1 cellular context compared by ENCODE assay signal in the genomic region with DNA sequence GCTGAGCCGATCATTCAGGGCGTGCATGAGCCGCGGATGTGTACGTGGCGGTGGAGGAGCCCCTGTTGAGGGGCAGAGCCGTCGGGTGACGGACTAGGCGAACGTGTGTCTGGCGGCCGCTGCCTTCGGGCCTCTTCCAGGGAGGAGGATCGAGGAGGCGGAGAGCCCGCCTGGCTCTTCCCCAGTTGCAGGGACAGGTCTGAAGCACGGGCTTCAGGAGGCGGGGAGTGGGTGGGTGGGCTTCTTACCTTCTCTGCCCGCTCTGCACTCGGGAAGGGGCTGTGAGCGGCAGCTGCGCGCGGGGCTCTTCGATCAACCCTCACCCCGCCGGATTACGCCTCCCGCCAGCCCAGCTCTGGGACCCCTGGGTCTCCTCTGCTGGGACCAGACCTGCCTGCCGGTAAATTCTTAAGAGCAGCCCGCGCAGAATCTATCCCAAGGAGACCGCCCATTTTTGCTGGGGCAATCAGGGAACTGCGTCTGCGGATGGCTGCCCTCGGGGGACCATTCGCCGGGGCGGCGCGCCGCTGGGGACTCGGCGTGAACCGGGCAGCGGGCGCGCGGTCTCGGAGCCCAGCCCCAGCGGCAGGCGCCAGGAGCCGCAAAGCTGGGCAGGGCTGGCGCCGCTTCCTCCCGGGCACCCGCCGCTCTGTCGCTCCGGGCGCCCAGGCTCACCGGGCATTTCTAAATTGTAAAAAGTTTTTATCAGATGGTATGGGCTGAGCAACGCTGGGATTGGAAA.
TF ChIP-seq lines count a peak whose summit lies in the region.

No MANE protein-coding gene starts in this region.

TF ChIP-seq in HEK293, 187 proteins besides CTCF, POLR2A, EP300 and RAD21 (continued from another document and continues in another):
- TF ChIP-seq BCL11A (tag by site-specific recombination; IDR thresholded peaks at IDR 0.05; ENCODE audit: low read depth) = no peak
- no peak for TF ChIP-seq KLF7 (tag by site-specific recombination; IDR thresholded peaks at IDR 0.05; ENCODE audit: borderline replicate concordance)
- TF ChIP-seq WT1 (tag by site-specific recombination; IDR thresholded peaks at IDR 0.05) = no peak
- no peak for TF ChIP-seq ZNF37A (tag by site-specific recombination; IDR thresholded peaks at IDR 0.05)
- TF ChIP-seq ZNF776 (tag by site-specific recombination; IDR thresholded peaks at IDR 0.05; ENCODE audit: borderline replicate concordance) = no peak
- TF ChIP-seq ZNF558 (tag by site-specific recombination; IDR thresholded peaks at IDR 0.05) = no peak
- no peak for TF ChIP-seq ZNF677 (tag by site-specific recombination; IDR thresholded peaks at IDR 0.05)
- TF ChIP-seq, protein P1, sequence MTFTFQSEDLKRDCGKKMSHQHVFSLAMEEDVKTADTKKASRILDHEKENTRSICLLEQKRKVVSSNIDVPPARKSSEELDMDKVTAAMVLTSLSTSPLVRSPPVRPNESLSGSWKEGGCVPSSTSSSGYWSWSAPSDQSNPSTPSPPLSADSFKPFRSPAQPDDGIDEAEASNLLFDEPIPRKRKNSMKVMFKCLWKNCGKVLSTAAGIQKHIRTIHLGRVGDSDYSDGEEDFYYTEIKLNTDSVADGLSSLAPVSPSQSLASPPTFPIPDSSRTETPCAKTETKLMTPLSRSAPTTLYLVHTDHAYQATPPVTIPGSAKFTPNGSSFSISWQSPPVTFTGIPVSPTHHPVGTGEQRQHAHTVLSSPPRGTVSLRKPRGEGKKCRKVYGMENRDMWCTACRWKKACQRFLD (tag by site-specific recombination; IDR thresholded peaks at IDR 0.05) = no peak
- TF ChIP-seq ZNF768 (tag by site-specific recombination; IDR thresholded peaks at IDR 0.05) = no peak
- TF ChIP-seq, protein P2, sequence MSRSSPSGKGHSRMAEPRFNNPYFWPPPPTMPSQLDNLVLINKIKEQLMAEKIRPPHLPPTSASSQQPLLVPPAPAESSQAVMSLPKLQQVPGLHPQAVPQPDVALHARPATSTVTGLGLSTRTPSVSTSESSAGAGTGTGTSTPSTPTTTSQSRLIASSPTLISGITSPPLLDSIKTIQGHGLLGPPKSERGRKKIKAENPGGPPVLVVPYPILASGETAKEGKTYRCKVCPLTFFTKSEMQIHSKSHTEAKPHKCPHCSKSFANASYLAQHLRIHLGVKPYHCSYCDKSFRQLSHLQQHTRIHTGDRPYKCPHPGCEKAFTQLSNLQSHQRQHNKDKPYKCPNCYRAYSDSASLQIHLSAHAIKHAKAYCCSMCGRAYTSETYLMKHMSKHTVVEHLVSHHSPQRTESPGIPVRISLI (tag by site-specific recombination; IDR thresholded peaks at IDR 0.05) = no peak
- no peak for TF ChIP-seq GLIS1 (tag by site-specific recombination; IDR thresholded peaks at IDR 0.05)
- TF ChIP-seq, protein P3, sequence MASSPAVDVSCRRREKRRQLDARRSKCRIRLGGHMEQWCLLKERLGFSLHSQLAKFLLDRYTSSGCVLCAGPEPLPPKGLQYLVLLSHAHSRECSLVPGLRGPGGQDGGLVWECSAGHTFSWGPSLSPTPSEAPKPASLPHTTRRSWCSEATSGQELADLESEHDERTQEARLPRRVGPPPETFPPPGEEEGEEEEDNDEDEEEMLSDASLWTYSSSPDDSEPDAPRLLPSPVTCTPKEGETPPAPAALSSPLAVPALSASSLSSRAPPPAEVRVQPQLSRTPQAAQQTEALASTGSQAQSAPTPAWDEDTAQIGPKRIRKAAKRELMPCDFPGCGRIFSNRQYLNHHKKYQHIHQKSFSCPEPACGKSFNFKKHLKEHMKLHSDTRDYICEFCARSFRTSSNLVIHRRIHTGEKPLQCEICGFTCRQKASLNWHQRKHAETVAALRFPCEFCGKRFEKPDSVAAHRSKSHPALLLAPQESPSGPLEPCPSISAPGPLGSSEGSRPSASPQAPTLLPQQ (tag by site-specific recombination; IDR thresholded peaks at IDR 0.05) = no peak
- TF ChIP-seq HOXA7 (CRISPR knock-in tag; IDR thresholded peaks at IDR 0.05; ENCODE audit: borderline replicate concordance) = no peak
- no peak for TF ChIP-seq MZF1 (tag by site-specific recombination; IDR thresholded peaks at IDR 0.05; ENCODE audit: borderline replicate concordance)
- no peak for TF ChIP-seq ZNF658 (tag by site-specific recombination; IDR thresholded peaks at IDR 0.05)
- TF ChIP-seq, protein P4, sequence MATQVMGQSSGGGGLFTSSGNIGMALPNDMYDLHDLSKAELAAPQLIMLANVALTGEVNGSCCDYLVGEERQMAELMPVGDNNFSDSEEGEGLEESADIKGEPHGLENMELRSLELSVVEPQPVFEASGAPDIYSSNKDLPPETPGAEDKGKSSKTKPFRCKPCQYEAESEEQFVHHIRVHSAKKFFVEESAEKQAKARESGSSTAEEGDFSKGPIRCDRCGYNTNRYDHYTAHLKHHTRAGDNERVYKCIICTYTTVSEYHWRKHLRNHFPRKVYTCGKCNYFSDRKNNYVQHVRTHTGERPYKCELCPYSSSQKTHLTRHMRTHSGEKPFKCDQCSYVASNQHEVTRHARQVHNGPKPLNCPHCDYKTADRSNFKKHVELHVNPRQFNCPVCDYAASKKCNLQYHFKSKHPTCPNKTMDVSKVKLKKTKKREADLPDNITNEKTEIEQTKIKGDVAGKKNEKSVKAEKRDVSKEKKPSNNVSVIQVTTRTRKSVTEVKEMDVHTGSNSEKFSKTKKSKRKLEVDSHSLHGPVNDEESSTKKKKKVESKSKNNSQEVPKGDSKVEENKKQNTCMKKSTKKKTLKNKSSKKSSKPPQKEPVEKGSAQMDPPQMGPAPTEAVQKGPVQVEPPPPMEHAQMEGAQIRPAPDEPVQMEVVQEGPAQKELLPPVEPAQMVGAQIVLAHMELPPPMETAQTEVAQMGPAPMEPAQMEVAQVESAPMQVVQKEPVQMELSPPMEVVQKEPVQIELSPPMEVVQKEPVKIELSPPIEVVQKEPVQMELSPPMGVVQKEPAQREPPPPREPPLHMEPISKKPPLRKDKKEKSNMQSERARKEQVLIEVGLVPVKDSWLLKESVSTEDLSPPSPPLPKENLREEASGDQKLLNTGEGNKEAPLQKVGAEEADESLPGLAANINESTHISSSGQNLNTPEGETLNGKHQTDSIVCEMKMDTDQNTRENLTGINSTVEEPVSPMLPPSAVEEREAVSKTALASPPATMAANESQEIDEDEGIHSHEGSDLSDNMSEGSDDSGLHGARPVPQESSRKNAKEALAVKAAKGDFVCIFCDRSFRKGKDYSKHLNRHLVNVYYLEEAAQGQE (tag by site-specific recombination; IDR thresholded peaks at IDR 0.05) = no peak
- no peak for TF ChIP-seq ZNF221 (tag by site-specific recombination; IDR thresholded peaks at IDR 0.05; ENCODE audit: borderline replicate concordance)
- TF ChIP-seq, protein P5, sequence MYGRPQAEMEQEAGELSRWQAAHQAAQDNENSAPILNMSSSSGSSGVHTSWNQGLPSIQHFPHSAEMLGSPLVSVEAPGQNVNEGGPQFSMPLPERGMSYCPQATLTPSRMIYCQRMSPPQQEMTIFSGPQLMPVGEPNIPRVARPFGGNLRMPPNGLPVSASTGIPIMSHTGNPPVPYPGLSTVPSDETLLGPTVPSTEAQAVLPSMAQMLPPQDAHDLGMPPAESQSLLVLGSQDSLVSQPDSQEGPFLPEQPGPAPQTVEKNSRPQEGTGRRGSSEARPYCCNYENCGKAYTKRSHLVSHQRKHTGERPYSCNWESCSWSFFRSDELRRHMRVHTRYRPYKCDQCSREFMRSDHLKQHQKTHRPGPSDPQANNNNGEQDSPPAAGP (tag by site-specific recombination; IDR thresholded peaks at IDR 0.05) = no peak
- TF ChIP-seq GLI2 (tag by site-specific recombination; IDR thresholded peaks at IDR 0.05; ENCODE audit: borderline replicate concordance, low read depth) = no peak
- no peak for TF ChIP-seq ZNF174 (tag by site-specific recombination; IDR thresholded peaks at IDR 0.05)
- TF ChIP-seq MYNN (tag by site-specific recombination; IDR thresholded peaks at IDR 0.05; ENCODE audit: borderline replicate concordance) = no peak
- TF ChIP-seq, protein P6, sequence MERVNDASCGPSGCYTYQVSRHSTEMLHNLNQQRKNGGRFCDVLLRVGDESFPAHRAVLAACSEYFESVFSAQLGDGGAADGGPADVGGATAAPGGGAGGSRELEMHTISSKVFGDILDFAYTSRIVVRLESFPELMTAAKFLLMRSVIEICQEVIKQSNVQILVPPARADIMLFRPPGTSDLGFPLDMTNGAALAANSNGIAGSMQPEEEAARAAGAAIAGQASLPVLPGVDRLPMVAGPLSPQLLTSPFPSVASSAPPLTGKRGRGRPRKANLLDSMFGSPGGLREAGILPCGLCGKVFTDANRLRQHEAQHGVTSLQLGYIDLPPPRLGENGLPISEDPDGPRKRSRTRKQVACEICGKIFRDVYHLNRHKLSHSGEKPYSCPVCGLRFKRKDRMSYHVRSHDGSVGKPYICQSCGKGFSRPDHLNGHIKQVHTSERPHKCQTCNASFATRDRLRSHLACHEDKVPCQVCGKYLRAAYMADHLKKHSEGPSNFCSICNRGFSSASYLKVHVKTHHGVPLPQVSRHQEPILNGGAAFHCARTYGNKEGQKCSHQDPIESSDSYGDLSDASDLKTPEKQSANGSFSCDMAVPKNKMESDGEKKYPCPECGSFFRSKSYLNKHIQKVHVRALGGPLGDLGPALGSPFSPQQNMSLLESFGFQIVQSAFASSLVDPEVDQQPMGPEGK (tag by site-specific recombination; IDR thresholded peaks at IDR 0.05) = 0 out of 2 replicates have a peak, but pooled peaks have one; percentile 29
- TF ChIP-seq ZNF214 (tag by site-specific recombination; IDR thresholded peaks at IDR 0.05; ENCODE audit: borderline replicate concordance) = no peak
- no peak for TF ChIP-seq ZNF514 (tag by site-specific recombination; IDR thresholded peaks at IDR 0.05)
- no peak for TF ChIP-seq ZNF76 (tag by site-specific recombination; IDR thresholded peaks at IDR 0.05; ENCODE audit: borderline replicate concordance, low read depth)
- peak; percentile 14; the same call in 1 of the 2 replicates for TF ChIP-seq ZBTB20 (tag by site-specific recombination; IDR thresholded peaks at IDR 0.05)
- TF ChIP-seq, protein P7, sequence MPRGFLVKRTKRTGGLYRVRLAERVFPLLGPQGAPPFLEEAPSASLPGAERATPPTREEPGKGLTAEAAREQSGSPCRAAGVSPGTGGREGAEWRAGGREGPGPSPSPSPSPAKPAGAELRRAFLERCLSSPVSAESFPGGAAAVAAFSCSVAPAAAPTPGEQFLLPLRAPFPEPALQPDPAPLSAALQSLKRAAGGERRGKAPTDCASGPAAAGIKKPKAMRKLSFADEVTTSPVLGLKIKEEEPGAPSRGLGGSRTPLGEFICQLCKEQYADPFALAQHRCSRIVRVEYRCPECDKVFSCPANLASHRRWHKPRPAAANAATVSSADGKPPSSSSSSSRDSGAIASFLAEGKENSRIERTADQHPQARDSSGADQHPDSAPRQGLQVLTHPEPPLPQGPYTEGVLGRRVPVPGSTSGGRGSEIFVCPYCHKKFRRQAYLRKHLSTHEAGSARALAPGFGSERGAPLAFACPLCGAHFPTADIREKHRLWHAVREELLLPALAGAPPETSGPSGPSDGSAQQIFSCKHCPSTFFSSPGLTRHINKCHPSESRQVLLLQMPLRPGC (tag by site-specific recombination; IDR thresholded peaks at IDR 0.05) = no peak
- TF ChIP-seq ZNF785 (tag by site-specific recombination; IDR thresholded peaks at IDR 0.05) = no peak
- TF ChIP-seq KLF8 (tag by site-specific recombination; IDR thresholded peaks at IDR 0.05) = no peak
- TF ChIP-seq, protein P8, sequence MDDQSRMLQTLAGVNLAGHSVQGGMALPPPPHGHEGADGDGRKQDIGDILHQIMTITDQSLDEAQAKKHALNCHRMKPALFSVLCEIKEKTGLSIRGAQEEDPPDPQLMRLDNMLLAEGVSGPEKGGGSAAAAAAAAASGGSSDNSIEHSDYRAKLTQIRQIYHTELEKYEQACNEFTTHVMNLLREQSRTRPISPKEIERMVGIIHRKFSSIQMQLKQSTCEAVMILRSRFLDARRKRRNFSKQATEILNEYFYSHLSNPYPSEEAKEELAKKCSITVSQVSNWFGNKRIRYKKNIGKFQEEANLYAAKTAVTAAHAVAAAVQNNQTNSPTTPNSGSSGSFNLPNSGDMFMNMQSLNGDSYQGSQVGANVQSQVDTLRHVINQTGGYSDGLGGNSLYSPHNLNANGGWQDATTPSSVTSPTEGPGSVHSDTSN (CRISPR knock-in tag; IDR thresholded peaks at IDR 0.05) = no peak
- no peak for TF ChIP-seq ZNF350 (tag by site-specific recombination; IDR thresholded peaks at IDR 0.05)
- TF ChIP-seq, protein P9, sequence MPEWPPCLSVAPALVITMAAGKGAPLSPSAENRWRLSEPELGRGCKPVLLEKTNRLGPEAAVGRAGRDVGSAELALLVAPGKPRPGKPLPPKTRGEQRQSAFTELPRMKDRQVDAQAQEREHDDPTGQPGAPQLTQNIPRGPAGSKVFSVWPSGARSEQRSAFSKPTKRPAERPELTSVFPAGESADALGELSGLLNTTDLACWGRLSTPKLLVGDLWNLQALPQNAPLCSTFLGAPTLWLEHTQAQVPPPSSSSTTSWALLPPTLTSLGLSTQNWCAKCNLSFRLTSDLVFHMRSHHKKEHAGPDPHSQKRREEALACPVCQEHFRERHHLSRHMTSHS (tag by site-specific recombination; IDR thresholded peaks at IDR 0.05) = no peak
- TF ChIP-seq, protein P10, sequence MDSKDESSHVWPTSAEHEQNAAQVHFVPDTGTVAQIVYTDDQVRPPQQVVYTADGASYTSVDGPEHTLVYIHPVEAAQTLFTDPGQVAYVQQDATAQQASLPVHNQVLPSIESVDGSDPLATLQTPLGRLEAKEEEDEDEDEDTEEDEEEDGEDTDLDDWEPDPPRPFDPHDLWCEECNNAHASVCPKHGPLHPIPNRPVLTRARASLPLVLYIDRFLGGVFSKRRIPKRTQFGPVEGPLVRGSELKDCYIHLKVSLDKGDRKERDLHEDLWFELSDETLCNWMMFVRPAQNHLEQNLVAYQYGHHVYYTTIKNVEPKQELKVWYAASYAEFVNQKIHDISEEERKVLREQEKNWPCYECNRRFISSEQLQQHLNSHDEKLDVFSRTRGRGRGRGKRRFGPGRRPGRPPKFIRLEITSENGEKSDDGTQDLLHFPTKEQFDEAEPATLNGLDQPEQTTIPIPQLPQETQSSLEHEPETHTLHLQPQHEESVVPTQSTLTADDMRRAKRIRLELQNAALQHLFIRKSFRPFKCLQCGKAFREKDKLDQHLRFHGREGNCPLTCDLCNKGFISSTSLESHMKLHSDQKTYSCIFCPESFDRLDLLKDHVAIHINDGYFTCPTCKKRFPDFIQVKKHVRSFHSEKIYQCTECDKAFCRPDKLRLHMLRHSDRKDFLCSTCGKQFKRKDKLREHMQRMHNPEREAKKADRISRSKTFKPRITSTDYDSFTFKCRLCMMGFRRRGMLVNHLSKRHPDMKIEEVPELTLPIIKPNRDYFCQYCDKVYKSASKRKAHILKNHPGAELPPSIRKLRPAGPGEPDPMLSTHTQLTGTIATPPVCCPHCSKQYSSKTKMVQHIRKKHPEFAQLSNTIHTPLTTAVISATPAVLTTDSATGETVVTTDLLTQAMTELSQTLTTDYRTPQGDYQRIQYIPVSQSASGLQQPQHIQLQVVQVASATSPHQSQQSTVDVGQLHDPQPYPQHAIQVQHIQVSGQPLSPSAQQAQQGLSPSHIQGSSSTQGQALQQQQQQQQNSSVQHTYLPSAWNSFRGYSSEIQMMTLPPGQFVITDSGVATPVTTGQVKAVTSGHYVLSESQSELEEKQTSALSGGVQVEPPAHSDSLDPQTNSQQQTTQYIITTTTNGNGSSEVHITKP (tag by site-specific recombination; IDR thresholded peaks at IDR 0.05) = no peak
- TF ChIP-seq ZNF2 (tag by site-specific recombination; IDR thresholded peaks at IDR 0.05) = no peak
- TF ChIP-seq ZNF138 (tag by site-specific recombination; IDR thresholded peaks at IDR 0.05; ENCODE audit: borderline replicate concordance) = no peak
- TF ChIP-seq RBAK (tag by site-specific recombination; IDR thresholded peaks at IDR 0.05) = no peak
- TF ChIP-seq TCF7L2 (IDR thresholded peaks at IDR 0.05; ENCODE audit: borderline replicate concordance, low read depth, low read length) = no peak
- peak; percentile 86 for TF ChIP-seq ZNF341 (tag by site-specific recombination; IDR thresholded peaks at IDR 0.05; ENCODE audit: low read depth)
